Comparison of ENCODE assay signal across 8 cellular contexts in the genomic region with DNA sequence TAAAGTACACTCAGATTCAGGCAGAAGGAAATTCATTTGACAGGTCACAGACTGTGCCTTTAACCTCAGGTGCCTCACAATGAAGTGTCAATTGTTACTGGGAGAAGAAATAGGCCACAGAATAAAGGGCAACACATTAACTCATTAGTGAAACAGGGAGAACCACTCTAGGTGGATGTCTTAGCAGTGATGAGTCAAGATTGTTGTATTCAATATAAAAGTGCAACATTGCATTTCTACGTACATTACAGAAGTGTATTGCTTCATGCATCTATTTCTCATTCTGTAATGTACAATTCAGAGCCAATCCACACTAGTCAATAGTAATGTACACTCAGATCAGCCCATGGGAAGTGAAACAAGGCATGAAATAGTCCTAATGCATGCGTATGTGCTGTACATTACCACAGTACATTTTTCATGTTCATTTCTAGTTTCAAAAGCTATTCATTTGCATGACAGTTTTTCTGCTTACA. TPM values are rescaled to one million over a fixed set of nuclear protein-coding genes. Genes with fewer than 3 reads are reported as not detected.
A peak's percentile ranks its signal among the peaks of the same experiment; 100 is the strongest.
DNase-seq lines count a peak whose midpoint lies in the region; ATAC-seq and TF ChIP-seq lines count a peak whose summit lies in the region.

No MANE protein-coding gene starts in this region.

- 63% methylated on average over 2 of the region's 2 CpGs for WGBS in esophagus muscularis mucosa

- H3K9me3 Mint-ChIP-seq in activated CD4-positive, alpha-beta memory T cell treated with anti-CD3 and anti-CD28 coated beads for 36 hours: no peaks in the 10 kb centered on the region

- no peak for DNase-seq in epithelial cell of prostate (ENCODE audit: low read depth, low spot score)
- no peak for DNase-seq in T1000 (lab: John Stamatoyannopoulos, UW)
- DNase-seq in activated CD4-positive, alpha-beta memory T cell treated with anti-CD3 and anti-CD28 coated beads for 36 hours: no peak
- DNase-seq in stimulated activated CD4-positive, alpha-beta T cell treated with anti-CD3 and anti-CD28 coated beads, Interleukin-2, amount 100 ng/mL, for 24 hours: no peak
- DNase-seq in esophagus muscularis mucosa (ENCODE audit: extremely low spot score): no peak

- H3K27me3 ChIP-seq in esophagus muscularis mucosa: no peaks in the 10 kb centered on the region

- peak; percentile 96 for ATAC-seq in GM18858 (IDR thresholded peaks at IDR 0.05; ENCODE audit: unreplicated experiment)
- ATAC-seq in GM21528 (IDR thresholded peaks at IDR 0.05; ENCODE audit: low FRiP score, unreplicated experiment): peak; percentile 98
- peak; percentile 99 for ATAC-seq in HG03354 (IDR thresholded peaks at IDR 0.05; ENCODE audit: poor library complexity, severe bottlenecking, unreplicated experiment)

- no peaks in the 10 kb centered on the region for H3K36me3 ChIP-seq in esophagus muscularis mucosa

- H3K36me3 Mint-ChIP-seq in activated CD4-positive, alpha-beta memory T cell treated with anti-CD3 and anti-CD28 coated beads for 36 hours: no peaks in the 10 kb centered on the region

- peaks cover 0 to 18% (median 0%) of the 10 kb centered on the region in 4 donors for H3K4me1 ChIP-seq in esophagus muscularis mucosa

- no peaks in the 10 kb centered on the region for H3K4me1 Mint-ChIP-seq in activated CD4-positive, alpha-beta memory T cell treated with anti-CD3 and anti-CD28 coated beads for 36 hours (ENCODE audit: low read depth)

- TF ChIP-seq EP300 in esophagus muscularis mucosa (IDR thresholded peaks at IDR 0.05): no peak

- no peak overlapping the region for H3K4me3 Mint-ChIP-seq in activated CD4-positive, alpha-beta memory T cell treated with anti-CD3 and anti-CD28 coated beads for 36 hours

- H3K27ac ChIP-seq in epithelial cell of prostate (peak overlapping the region; percentile 2), esophagus muscularis mucosa (replicated peaks in 1 of 4) (no peak overlapping the region)

- CTCF ChIA-PET in activated CD4-positive, alpha-beta memory T cell treated with anti-CD3 and anti-CD28 coated beads for 36 hours (lab: Charles Lee): interaction anchor here (1.0 to 1.6 kb wide), 2 partner anchors 12 to 21 kb away, joined by 3 to 5 read pairs; a partner anchor contains a TSS

- H3K27me3 Mint-ChIP-seq in activated CD4-positive, alpha-beta memory T cell treated with anti-CD3 and anti-CD28 coated beads for 36 hours: peaks cover 3% of the 10 kb centered on the region

- no peak overlapping the region for H3K4me3 ChIP-seq in esophagus muscularis mucosa

- no peaks in the 10 kb centered on the region for H3K9me3 ChIP-seq in esophagus muscularis mucosa

- intact Hi-C loops in activated CD4-positive, alpha-beta memory T cell treated with anti-CD3 and anti-CD28 coated beads for 36 hours (cut with micrococcal nuclease): loop anchor here (1.0 kb wide), 1 partner anchor 39 kb away; no protein-coding TSS in a partner anchor
- intact Hi-C loops in esophagus muscularis mucosa (cut with DNase I): no loop called here

- TF ChIP-seq CTCF in esophagus muscularis mucosa (IDR thresholded peaks at IDR 0.05): no peak

- POLR2A ChIA-PET in activated CD4-positive, alpha-beta memory T cell treated with anti-CD3 and anti-CD28 coated beads for 36 hours (lab: Charles Lee): no interaction called here

- TF ChIP-seq POLR2A in esophagus muscularis mucosa (IDR thresholded peaks at IDR 0.05; ENCODE audit: low read depth): no peak

- no peak overlapping the region for H3K27ac Mint-ChIP-seq in activated CD4-positive, alpha-beta memory T cell treated with anti-CD3 and anti-CD28 coated beads for 36 hours

RNA-seq across cellular contexts. Expression of a gene that starts 12.0 kb away (rescaled TPM):
- 10 to 100 TPM; 54.6 to 63.2 TPM for total RNA-seq in activated CD4-positive, alpha-beta memory T cell treated with anti-CD3 and anti-CD28 coated beads for 36 hours
- total RNA-seq in esophagus muscularis mucosa: 10 to 100 TPM; 60.1 to 82.2 (median 64.3) TPM
